In the genomic region with DNA sequence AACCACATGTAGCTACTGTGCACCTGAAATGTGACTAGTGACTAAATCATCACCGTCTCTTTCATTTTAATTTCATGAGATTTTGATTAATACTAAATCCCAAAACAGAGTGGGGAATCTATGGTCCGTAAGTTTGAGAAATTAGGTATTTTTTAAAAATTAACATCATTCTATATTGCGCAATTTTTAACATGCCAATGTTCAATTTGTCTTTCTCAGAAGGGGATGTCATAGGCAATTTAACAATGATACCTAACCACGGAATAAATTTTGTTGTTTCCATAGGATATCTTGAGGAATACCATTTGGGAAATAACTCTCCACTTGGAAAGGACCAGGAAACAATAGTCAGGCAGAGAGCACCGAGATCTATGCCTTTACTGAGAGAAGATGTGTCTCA, we compare ENCODE assay signal across 24 cellular contexts.
"Had no signal": no experiment of that assay in that cellular context is flagged by ENCODE, and none has a peak within 500 bp of the region (broad histone marks: within the 10 kb centered on the region; RNA-seq: fewer than 3 reads in every experiment).

No MANE protein-coding gene starts in this region.

- H3K9me3 ChIP-seq: esophagus squamous epithelium, lower lobe of right lung, ovary, psoas muscle, spleen, suprapubic skin, transverse colon, upper lobe of right lung, uterus had no signal

- DNase-seq: effector CD8-positive, alpha-beta T cell; endodermal cell; esophagus squamous epithelium; hypothalamus; immature natural killer cell; islet precursor cell; left ventricle myocardium superior; lower lobe of right lung; natural killer cell; occipital lobe; ovary; posterior cingulate gyrus; psoas muscle; right cardiac atrium; spleen; stimulated activated naive CD4-positive, alpha-beta T cell; stimulated activated naive CD8-positive, alpha-beta T cell treated with anti-CD3 and anti-CD28 coated beads, Interleukin-15, amount 100 ng/mL, for 72 hours; transverse colon; upper lobe of right lung; uterus had no signal

- H3K4me1 ChIP-seq: lower lobe of right lung, psoas muscle, transverse colon, uterus had no signal

- H3K27me3 ChIP-seq: esophagus squamous epithelium, ovary, spleen, suprapubic skin, transverse colon, upper lobe of right lung, uterus had no signal

- H3K4me3 ChIP-seq: esophagus squamous epithelium, lower lobe of right lung, ovary, psoas muscle, skin epidermis, spleen, suprapubic skin, transverse colon, upper lobe of right lung, uterus had no signal

- ATAC-seq: left ventricle myocardium superior; lower lobe of right lung; natural killer cell; psoas muscle; right cardiac atrium; stimulated activated naive CD8-positive, alpha-beta T cell treated with anti-CD3 and anti-CD28 coated beads, Interleukin-15, amount 100 ng/mL, for 72 hours; upper lobe of right lung had no signal

- H3K27ac ChIP-seq: lower lobe of right lung, ovary, psoas muscle, spleen, transverse colon, upper lobe of right lung, uterus had no signal

- FAIRE-seq: colon, frontal cortex had no signal

- H3K36me3 ChIP-seq: esophagus squamous epithelium, lower lobe of right lung, ovary, spleen, suprapubic skin, transverse colon, upper lobe of right lung, uterus had no signal
